ENCODE assay signal across 24 cellular contexts in the genomic region with DNA sequence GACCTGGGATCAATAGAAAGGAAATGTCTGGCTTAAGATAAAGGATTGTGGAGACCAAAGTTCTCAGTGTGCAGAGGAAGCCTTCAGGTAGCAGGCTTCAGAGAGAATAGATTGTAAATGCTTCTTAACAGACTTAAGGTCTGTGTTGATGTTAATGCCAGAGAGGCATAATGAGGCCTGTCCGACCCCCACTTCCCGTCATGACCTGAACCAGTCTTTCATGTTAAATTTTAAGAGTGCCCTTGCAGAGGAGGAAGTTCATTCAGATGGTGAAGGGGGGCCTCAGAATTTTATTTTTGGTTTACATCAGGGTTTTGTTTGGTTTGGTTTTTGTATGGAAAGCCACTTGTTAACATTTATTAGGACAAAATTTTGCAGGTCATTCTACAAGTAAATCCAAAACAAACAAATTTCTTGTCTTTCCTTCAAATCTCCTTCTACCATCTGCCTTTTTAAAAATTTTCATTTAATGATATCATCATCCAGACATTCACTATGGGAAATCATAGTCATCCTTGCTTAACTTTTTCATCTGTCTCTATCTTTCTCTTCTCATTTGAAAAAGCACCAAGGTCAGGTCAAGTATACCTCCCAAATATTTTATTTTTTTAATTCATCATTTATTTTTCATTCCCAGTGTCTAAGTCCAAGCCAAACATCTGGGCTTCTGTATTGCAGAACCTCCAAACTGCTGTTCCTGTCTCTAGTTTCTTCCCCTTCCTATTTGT. TPM values are rescaled to one million over a fixed set of nuclear protein-coding genes. Genes with fewer than 3 reads are reported as not detected.
A peak's percentile ranks its signal among the peaks of the same experiment; 100 is the strongest.
DNase-seq lines count a peak whose midpoint lies in the region; ATAC-seq and TF ChIP-seq lines count a peak whose summit lies in the region.
"Had no signal": no experiment of that assay in that cellular context is flagged by ENCODE, and none has a peak within 500 bp of the region (broad histone marks: within the 10 kb centered on the region; RNA-seq: fewer than 3 reads in every experiment).

No MANE protein-coding gene starts in this region.

- peaks cover 10% of the 10 kb centered on the region; the same call in 1 of the 2 replicates for H3F3A ChIP-seq in Loucy (ENCODE audit: low read depth)

- no peak overlapping the region for H3K9ac ChIP-seq in Loucy (ENCODE audit: low read depth, low read length, poor library complexity, severe bottlenecking)

- peak overlapping the region in 3 of 4 donors; percentile 22 to 40 (median 28) for H3K27ac ChIP-seq in esophagus muscularis mucosa (replicated peaks in 1 of 4)
- H3K27ac ChIP-seq: colonic mucosa, hepatocyte, HL-60, tibial artery had no signal

- 57% methylated on average over 2 of the region's 2 CpGs for WGBS in esophagus muscularis mucosa

- H3K27me3 ChIP-seq in Loucy (ENCODE audit: insufficient read depth, low read length, poor library complexity, severe bottlenecking) (no peaks in the 10 kb centered on the region), esophagus muscularis mucosa (no peaks in the 10 kb centered on the region)
- H3K27me3 ChIP-seq: adrenal gland, breast epithelium, colonic mucosa, hepatocyte, tibial artery had no signal

- no peaks in the 10 kb centered on the region for H3K9me2 ChIP-seq in Loucy (replicated peaks; ENCODE audit: low read depth, low read length)

- ATAC-seq in sciatic nerve (peak; percentile 70), GM21526 (IDR thresholded peaks at IDR 0.05; ENCODE audit: low FRiP score, unreplicated experiment) (no peak), HG03196 (IDR thresholded peaks at IDR 0.05; ENCODE audit: unreplicated experiment) (no peak)
- ATAC-seq: activated CD8-positive, alpha-beta T cell treated with anti-CD3 and anti-CD28 coated beads, Interleukin-2, amount 10 ng/mL, durations not matched to agents 7 days and 5 days; GM12878; HepG2 had no signal

- H3K36me3 ChIP-seq in Loucy (ENCODE audit: insufficient read depth, low read length): no peaks in the 10 kb centered on the region
- H3K36me3 ChIP-seq in esophagus muscularis mucosa: no peaks in the 10 kb centered on the region
- H3K36me3 ChIP-seq: adrenal gland, breast epithelium, colonic mucosa, tibial artery had no signal

- TF ChIP-seq CTCF in Loucy (conservative IDR thresholded peaks at IDR 0.05; ENCODE audit: low read length) (no peak), esophagus muscularis mucosa (IDR thresholded peaks at IDR 0.05) (no peak)

- peaks cover 35% of the 10 kb centered on the region for H3K4me1 ChIP-seq in Loucy (ENCODE audit: insufficient read depth, low read length, poor library complexity, severe bottlenecking)
- H3K4me1 ChIP-seq in esophagus muscularis mucosa: peaks cover 0 to 16% (median 14%) of the 10 kb centered on the region in 4 donors
- H3K4me1 ChIP-seq: breast epithelium, colonic mucosa, tibial artery had no signal

- H2AFZ ChIP-seq in Loucy (ENCODE audit: low read length): no peak overlapping the region
- H2AFZ ChIP-seq: hepatocyte had no signal

- peak overlapping the region; percentile 43 for H3K4me2 ChIP-seq in Loucy (ENCODE audit: low read depth, low read length, poor library complexity, severe bottlenecking)
- H3K4me2 ChIP-seq: hepatocyte had no signal

- TF ChIP-seq EP300 in esophagus muscularis mucosa (IDR thresholded peaks at IDR 0.05): no peak

- H4K20me1 ChIP-seq in Loucy (ENCODE audit: insufficient read depth, low read length, poor library complexity, severe bottlenecking): no peaks in the 10 kb centered on the region

- H3K79me2 ChIP-seq in Loucy (ENCODE audit: insufficient read depth, low read length): no peaks in the 10 kb centered on the region
- H3K79me2 ChIP-seq: hepatocyte had no signal

- TF ChIP-seq POLR2A in esophagus muscularis mucosa (IDR thresholded peaks at IDR 0.05; ENCODE audit: low read depth): no peak

- H3K4me3 ChIP-seq in Loucy (ENCODE audit: low read length, poor library complexity, severe bottlenecking) (peak overlapping the region; percentile 4), esophagus muscularis mucosa (no peak overlapping the region)
- H3K4me3 ChIP-seq: adrenal gland, breast epithelium, colonic mucosa, GM12878, hepatocyte, tibial artery had no signal

- DNase-seq in GM03348 (ENCODE audit: low spot score): peak; percentile 35
- DNase-seq in esophagus muscularis mucosa (ENCODE audit: extremely low spot score): no peak
- DNase-seq in sciatic nerve (ENCODE audit: low spot score): no peak
- DNase-seq in kidney tubule cell (ENCODE audit: low spot score): no peak
- DNase-seq: activated CD4-positive, CD25-positive, alpha-beta regulatory T cell treated with anti-CD3 and anti-CD28 coated beads, Interleukin-2, amount 50 U/mL, for 72 hours; activated CD8-positive, alpha-beta T cell treated with anti-CD3 and anti-CD28 coated beads, Interleukin-2, amount 10 ng/mL, durations not matched to agents 7 days and 5 days; activated T-cell treated with anti-CD3 and anti-CD28 coated beads, Interleukin-2, amount 50 U/mL, for 1 hour; colonic mucosa; mammary epithelial cell; NCI-H1417; NCI-H510A; nucleus accumbens; stimulated activated CD4-positive, alpha-beta T cell treated with anti-CD3 and anti-CD28 coated beads, Interleukin-12 subunit alpha, Interleukin-12 subunit beta, amount 100 ng/mL, for 4 hours; T-helper 9 cell had no signal

- H3K9me3 ChIP-seq in Loucy (ENCODE audit: insufficient read depth, low read depth, low read length) (no peaks in the 10 kb centered on the region), esophagus muscularis mucosa (no peaks in the 10 kb centered on the region)
- H3K9me3 ChIP-seq: adrenal gland, breast epithelium, colonic mucosa, tibial artery had no signal

- intact Hi-C loops in esophagus muscularis mucosa (cut with DNase I): no loop called here
- intact Hi-C loops in sciatic nerve (cut with DNase I): no loop called here

RNA-seq across cellular contexts. Expression of a gene that starts 6.9 kb away (rescaled TPM):
- total RNA-seq in esophagus muscularis mucosa: 10 to 100 TPM; 47.8 to 73.9 (median 54.7) TPM
- 65.8 TPM for total RNA-seq in sciatic nerve
